In the genomic region with DNA sequence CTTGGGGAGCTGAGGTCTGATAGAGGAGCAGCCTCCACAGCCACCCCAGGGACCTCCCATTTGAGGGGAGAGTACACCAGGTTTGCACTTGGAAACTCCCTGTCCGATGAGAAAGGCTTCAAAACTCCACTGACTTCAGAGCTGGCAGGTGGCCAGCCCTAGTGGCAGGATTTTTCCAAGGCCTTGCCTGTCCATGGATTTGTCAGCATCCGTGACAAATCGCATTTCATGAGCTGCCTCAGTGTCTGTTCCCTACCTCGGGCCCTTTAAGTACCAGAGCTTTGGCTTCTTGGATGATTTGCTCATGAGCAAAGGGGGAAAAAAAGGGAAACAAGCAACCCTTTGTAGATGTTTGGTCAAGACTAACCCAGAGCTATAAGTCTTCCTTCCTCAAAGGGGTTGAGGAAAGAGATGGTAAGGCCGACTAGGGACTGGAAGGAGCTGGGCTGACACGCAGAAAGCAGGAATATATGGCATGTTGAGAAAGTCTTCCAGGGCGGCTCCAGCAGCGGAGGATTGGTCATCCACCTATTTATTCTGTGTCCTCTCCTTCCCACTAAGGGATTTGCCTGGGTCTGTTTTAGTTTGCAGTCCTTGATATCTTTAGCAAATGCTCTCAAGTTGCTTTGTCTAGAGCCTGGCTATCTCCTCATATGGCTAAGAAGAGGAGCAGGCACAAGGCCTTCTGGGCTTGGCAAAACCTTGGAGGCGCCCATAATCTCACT, we compare ENCODE assay signal across 8 cellular contexts. TPM values are rescaled to one million over a fixed set of nuclear protein-coding genes. Genes with fewer than 3 reads are reported as not detected.
DNase-seq lines count a peak whose midpoint lies in the region; ATAC-seq and TF ChIP-seq lines count a peak whose summit lies in the region.

No MANE protein-coding gene starts in this region.

- H3K4me3 ChIP-seq in lower leg skin (ENCODE audit: low read depth, poor library complexity, severe bottlenecking) (no peak overlapping the region), transverse colon (no peak overlapping the region)

- H3K36me3 ChIP-seq in transverse colon = no peaks in the 10 kb centered on the region

- peak overlapping the region; percentile 80 to 98 (median 85) for H3K27ac ChIP-seq in transverse colon

- no peaks in the 10 kb centered on the region for H3K27me3 ChIP-seq in transverse colon

- TF ChIP-seq EP300 in transverse colon (IDR thresholded peaks at IDR 0.05; ENCODE audit: low read depth) = no peak

- no peak for ATAC-seq in HG02970 (IDR thresholded peaks at IDR 0.05; ENCODE audit: low FRiP score, unreplicated experiment)
- no peak for ATAC-seq in HG02759 (IDR thresholded peaks at IDR 0.05; ENCODE audit: unreplicated experiment)
- ATAC-seq in GM19395 (IDR thresholded peaks at IDR 0.05; ENCODE audit: unreplicated experiment) = no peak

- TF ChIP-seq POLR2A in lower leg skin (IDR thresholded peaks at IDR 0.05) (no peak), transverse colon (IDR thresholded peaks at IDR 0.05) (no peak)

- DNase-seq in COLO829 (ENCODE audit: low spot score) (peak; percentile 86), NCI-H226 (peak; percentile 96), cerebellum (ENCODE audit: low spot score) (peak; percentile 34), lower leg skin (ENCODE audit: low spot score in 2 of 2) (peak; percentile 78 to 98), transverse colon (peak; percentile 81)

- H3K4me1 ChIP-seq in transverse colon = peaks cover 7 to 54% (median 46%) of the 10 kb centered on the region in 4 donors

- in situ Hi-C loops in transverse colon (cut with MboI; ENCODE audit: low pct_ligation_motif_present in 1 of 4, low pct_unique_long_range_greater_than_20kb in 1 of 4, low sequenced_read_pairs in 3 of 4) = no loop called here

- intact Hi-C loops in lower leg skin (cut with DNase I; ENCODE audit: low total_unique reads) = loop anchor here (5.0 kb wide), 1 partner anchor 1362 kb away; no protein-coding TSS in a partner anchor
- intact Hi-C loops in transverse colon (cut with DNase I; ENCODE audit: low total_unique reads) = loop anchor here (5.0 kb wide), 1 partner anchor 38 kb away; no protein-coding TSS in a partner anchor

- H3K9me3 ChIP-seq in transverse colon = no peaks in the 10 kb centered on the region

- TF ChIP-seq CTCF in lower leg skin (IDR thresholded peaks at IDR 0.05) = peak in 1 of 3 donors; percentile 43
- peak; percentile 42 to 72 (median 46) for TF ChIP-seq CTCF in transverse colon (IDR thresholded peaks at IDR 0.05)

- 37 to 39% methylated on average over 9 of the region's 9 CpGs for WGBS in lower leg skin, 2 donors
- 42 to 46% methylated on average over 4 to 9 of the region's 9 CpGs for WGBS in transverse colon (ENCODE audit: low coverage in 1 of 2), 2 donors

RNA-seq across cellular contexts. Expression of a gene that starts 2.7 kb away (rescaled TPM):
- total RNA-seq in cerebellum = 16.1 TPM
- 100 to 1,000 TPM in 2 of 4 donors, 10 to 100 TPM in 2; 67.9 to 171 (median 99.6) TPM for total RNA-seq in lower leg skin
- 100 to 1,000 TPM; 107 to 343 (median 228) TPM for total RNA-seq in transverse colon

RNA-seq across cellular contexts. Expression of a gene that starts 37.0 kb away (rescaled TPM):
- total RNA-seq in cerebellum = not detected
- total RNA-seq in lower leg skin = not detected
- not detected for total RNA-seq in transverse colon

Comparison
In these comparisons a context has a peak if more than half of its experiments do, and no peak if none do; other contexts are left out.
1. DNase-seq: peak in every context shown above with its lines; median percentile 96 in NCI-H226; 88 in lower leg skin; 86 in COLO829; 81 in transverse colon; 34 in cerebellum.